Comparison of ENCODE assay signal across 9 cellular contexts in genomic region chr1:203325004-203325417, GRCh38. TPM values are rescaled to one million over a fixed set of nuclear protein-coding genes. Genes with fewer than 3 reads are reported as not detected.
A peak's percentile ranks its signal among the peaks of the same experiment; 100 is the strongest.
DNase-seq lines count a peak whose midpoint lies in the region; ATAC-seq, FAIRE-seq and TF ChIP-seq lines count a peak whose summit lies in the region.
"Had no signal": no experiment of that assay in that cellular context is flagged by ENCODE, and none has a peak within 500 bp of the region (broad histone marks: within the 10 kb centered on the region; RNA-seq: fewer than 3 reads in every experiment).

No MANE protein-coding gene starts in this region.

- H3K4me2 ChIP-seq in HepG2 (ENCODE audit: low read depth, low read length), result peak overlapping the region; percentile 61

- H3K27ac ChIP-seq in HepG2 (ENCODE audit: extremely low read length, insufficient read depth, low read length) (no peak overlapping the region), transverse colon (peak overlapping the region; percentile 95 to 99 (median 96)), kidney (ENCODE audit: low read depth in 2 of 2, low read length in 2 of 2) (no peak overlapping the region)

- POLR2A ChIA-PET in HepG2 (lab: Yijun Ruan, JAX), result interaction anchor here (0.8 to 5.2 kb wide), 2 partner anchors 19 to 34 kb away, joined by 5 to 31 read pairs; partner anchors contain the start of gene BTG2

- TF ChIP-seq POLR2A in HepG2 (IDR thresholded peaks at IDR 0.05; ENCODE audit: insufficient read depth in 1 of 2, low read depth in 2 of 2, low read length in 2 of 2) (no peak), transverse colon (IDR thresholded peaks at IDR 0.05) (peak; percentile 29)

- DNase-seq in NCI-H446 (lab: John Stamatoyannopoulos, UW), result peak; percentile 85 to 89
- no peak for DNase-seq in HepG2 (ENCODE audit: low spot score)
- peak; percentile 70 for DNase-seq in transverse colon
- DNase-seq in kidney, result no peak

- peak overlapping the region; percentile 85 for H3K4me3 Mint-ChIP-seq in activated T-helper 17 cell treated with anti-CD3 and anti-CD28 coated beads, Interleukin-2, amount 50 U/mL, for 72 hours

- no peak for TF ChIP-seq RAD21 in HepG2 (CRISPR knock-in tag; IDR thresholded peaks at IDR 0.05)

- in situ Hi-C loops in HepG2 (cut with HindIII; ENCODE audit: extremely low pct_ligation_motif_present, low pct_unique_long_range_greater_than_20kb) (loop anchor here (5.0 kb wide), 1 partner anchor 53 kb away; no protein-coding TSS in a partner anchor), transverse colon (cut with MboI; ENCODE audit: low pct_ligation_motif_present in 1 of 4, low pct_unique_long_range_greater_than_20kb in 1 of 4, low sequenced_read_pairs in 3 of 4) (no loop called here)

- no peaks in the 10 kb centered on the region for H3K9me3 Mint-ChIP-seq in activated T-helper 17 cell treated with anti-CD3 and anti-CD28 coated beads, Interleukin-2, amount 50 U/mL, for 72 hours

- H3K27ac Mint-ChIP-seq in activated T-helper 17 cell treated with anti-CD3 and anti-CD28 coated beads, Interleukin-2, amount 50 U/mL, for 72 hours, result peak overlapping the region; percentile 87

- no peak for TF ChIP-seq CTCF in HepG2 (CRISPR knock-in tag; IDR thresholded peaks at IDR 0.05)
- TF ChIP-seq CTCF in transverse colon (IDR thresholded peaks at IDR 0.05), result no peak
- TF ChIP-seq CTCF in kidney (IDR thresholded peaks at IDR 0.05; ENCODE audit: borderline replicate concordance, extremely low read depth, insufficient read depth), result no peak

- no peaks in the 10 kb centered on the region for H3K27me3 Mint-ChIP-seq in activated T-helper 17 cell treated with anti-CD3 and anti-CD28 coated beads, Interleukin-2, amount 50 U/mL, for 72 hours

- H3K27me3 ChIP-seq in HepG2 (ENCODE audit: control insufficient read depth in 1 of 2, insufficient read depth in 2 of 2, low read length in 2 of 2), result peaks cover 5 to 23% of the 10 kb centered on the region in 2 experiments; a peak in 1 of 5 replicates
- H3K27me3 ChIP-seq in transverse colon, result no peaks in the 10 kb centered on the region

- 8% methylated on average over 4 of the region's 5 CpGs for WGBS in HepG2 (ENCODE audit: low lambda C conversion rate)
- WGBS in transverse colon (ENCODE audit: low coverage in 1 of 2), 2 donors, result 37 to 40% methylated on average over 1 to 5 of the region's 5 CpGs

- peak; percentile 32 for ATAC-seq in GM18502 (IDR thresholded peaks at IDR 0.05; ENCODE audit: poor library complexity, unreplicated experiment)
- ATAC-seq in HG02642 (IDR thresholded peaks at IDR 0.05; ENCODE audit: poor library complexity, unreplicated experiment), result peak; percentile 27
- ATAC-seq in activated T-helper 17 cell treated with anti-CD3 and anti-CD28 coated beads, Interleukin-2, amount 50 U/mL, for 72 hours (replicated peaks), result peak; percentile 40
- ATAC-seq in HepG2, result no peak
- ATAC-seq in GM21526 (IDR thresholded peaks at IDR 0.05; ENCODE audit: low FRiP score, unreplicated experiment), result no peak

- H3K9me3 ChIP-seq in HepG2 (ENCODE audit: low read length) (no peaks in the 10 kb centered on the region), transverse colon (no peaks in the 10 kb centered on the region), kidney (ENCODE audit: control insufficient read depth in 1 of 2, low read length in 2 of 2) (no peaks in the 10 kb centered on the region)

- H3K9ac ChIP-seq in HepG2 (ENCODE audit: insufficient read depth, low read depth, low read length), result no peak overlapping the region
- peak overlapping the region in 1 of 2 donors; percentile 41 for H3K9ac ChIP-seq in kidney (ENCODE audit: low read length in 2 of 2)

- no peaks in the 10 kb centered on the region for H3K79me2 ChIP-seq in HepG2 (ENCODE audit: insufficient read depth, low read length)

- TF ChIP-seq EP300 in HepG2 (IDR thresholded peaks at IDR 0.05; ENCODE audit: low read depth in 2 of 2, low read length in 2 of 2), result no peak
- no peak for TF ChIP-seq EP300 in HepG2 (CRISPR knock-in tag; IDR thresholded peaks at IDR 0.05; ENCODE audit: borderline replicate concordance)
- no peak for TF ChIP-seq EP300 in transverse colon (IDR thresholded peaks at IDR 0.05; ENCODE audit: low read depth)

- no peaks in the 10 kb centered on the region for H3K36me3 ChIP-seq in HepG2 (replicated peaks in 1 of 2; ENCODE audit: control insufficient read depth in 1 of 2, insufficient read depth in 2 of 2, low read length in 2 of 2)
- H3K36me3 ChIP-seq in transverse colon, result no peaks in the 10 kb centered on the region
- H3K36me3 ChIP-seq in kidney (ENCODE audit: control insufficient read depth in 1 of 2, insufficient read depth in 2 of 2, low read length in 2 of 2), result no peaks in the 10 kb centered on the region

- intact Hi-C loops in HepG2 (cut with micrococcal nuclease; ENCODE audit: unreplicated experiment) (no loop called here), transverse colon (cut with DNase I; ENCODE audit: low total_unique reads) (no loop called here), kidney (cut with DNase I) (no loop called here)

- no peak for FAIRE-seq in HepG2 (lab: Jason Lieb, UNC)
- no peak for FAIRE-seq in kidney (lab: Jason Lieb, UNC)
- FAIRE-seq: keratinocyte had no signal

- H3K4me1 Mint-ChIP-seq in activated T-helper 17 cell treated with anti-CD3 and anti-CD28 coated beads, Interleukin-2, amount 50 U/mL, for 72 hours, result peaks cover 60% of the 10 kb centered on the region

- H4K20me1 ChIP-seq in HepG2 (ENCODE audit: insufficient read depth, low read length), result no peaks in the 10 kb centered on the region; the same call in 1 of the 2 replicates

- CTCF ChIA-PET in HepG2 (lab: Yijun Ruan, JAX; ENCODE audit: low intra/inter-chr PET ratio, low total read pairs), result no interaction called here

- H3K4me1 ChIP-seq in HepG2 (ENCODE audit: insufficient read depth, low read length), result peaks cover 45% of the 10 kb centered on the region
- H3K4me1 ChIP-seq in transverse colon, result peaks cover 71 to 85% (median 81%) of the 10 kb centered on the region in 4 donors
- peaks cover 10 to 49% of the 10 kb centered on the region in 2 donors for H3K4me1 ChIP-seq in kidney (ENCODE audit: control insufficient read depth in 1 of 2, insufficient read depth in 1 of 2, low read depth in 1 of 2, low read length in 2 of 2)

- H3K4me3 ChIP-seq in HepG2 (replicated peaks in 1 of 3; ENCODE audit: insufficient read depth in 1 of 3, low read depth in 2 of 3, low read length in 3 of 3), result no peak overlapping the region
- peak overlapping the region in 1 of 4 donors; percentile 3 for H3K4me3 ChIP-seq in transverse colon
- no peak overlapping the region for H3K4me3 ChIP-seq in kidney (ENCODE audit: low read length in 2 of 2)

- H2AFZ ChIP-seq in HepG2 (ENCODE audit: low read length), result no peak overlapping the region

- no TSS peak for BruUV-seq in HepG2 (replicated peaks; lab: Mats Ljungman, UMichigan)

- peaks cover 5% of the 10 kb centered on the region for H3K36me3 Mint-ChIP-seq in activated T-helper 17 cell treated with anti-CD3 and anti-CD28 coated beads, Interleukin-2, amount 50 U/mL, for 72 hours (ENCODE audit: low read depth)

RNA-seq across cellular contexts. Expression of gene BTG2, which starts 19.7 kb away (rescaled TPM):
- total RNA-seq in activated T-helper 17 cell treated with anti-CD3 and anti-CD28 coated beads, Interleukin-2, amount 50 U/mL, for 72 hours, result 100 to 1,000 TPM in 1 of 2 donors, 10 to 100 TPM in 1; 91.3 to 340 TPM
- total RNA-seq in HepG2 (2016; rRNA removed; fragmentation: Illumina TruSeq; extraction: Trizol) (18.3 and 18.7 TPM in 2 replicates), transverse colon (100 to 1,000 TPM in 3 of 4 donors, 10 to 100 TPM in 1; 98.9 to 144 (median 142) TPM), kidney (59.9 TPM)
- 2.8 and 3.5 TPM in 2 replicates for total RNA-seq in HepG2 (2016; cell fraction: cytosol; rRNA removed; fragmentation: Illumina TruSeq; extraction: Trizol; ENCODE audit: low read depth)
- total RNA-seq in HepG2 (2016; cell fraction: insoluble cytoplasmic fraction; rRNA removed; fragmentation: Illumina TruSeq; extraction: Trizol), result 15.4 and 19.8 TPM in 2 replicates
- total RNA-seq in HepG2 (2016; cell fraction: membrane; rRNA removed; fragmentation: Illumina TruSeq; extraction: Trizol), result 11.7 and 12.9 TPM in 2 replicates
- 11.8 and 13.3 TPM in 2 replicates for total RNA-seq in HepG2 (2016; cell fraction: nucleus; rRNA removed; fragmentation: Illumina TruSeq; extraction: Trizol)
- polyA plus RNA-seq in HepG2 (2011; rRNA removed) (13.6 and 16.7 TPM in 2 replicates), kidney (ENCODE audit: insufficient read depth, low read depth, low replicate concordance) (156 TPM)
- polyA plus RNA-seq in HepG2 (2011; cell fraction: cytosol; rRNA removed), result 11.2 and 13.0 TPM in 2 replicates
- polyA plus RNA-seq in HepG2 (2011; cell fraction: nucleus; rRNA removed), result 8.6 and 10.6 TPM in 2 replicates
- 4.4 and 7.3 TPM in 2 replicates for polyA plus RNA-seq in HepG2 (2012)
- 2.1 and 2.2 TPM in 2 replicates for polyA plus RNA-seq in HepG2 (2016; cell fraction: cytosol; fragmentation: Illumina TruSeq; extraction: Trizol; ENCODE audit: low read depth)
- 18.8 and 19.2 TPM in 2 replicates for polyA plus RNA-seq in HepG2 (2016; cell fraction: insoluble cytoplasmic fraction; fragmentation: Illumina TruSeq; extraction: Trizol; ENCODE audit: low read depth)
- 6.5 and 7.0 TPM in 2 replicates for polyA plus RNA-seq in HepG2 (2016; cell fraction: membrane; fragmentation: Illumina TruSeq; extraction: Trizol; ENCODE audit: low read depth)
- 18.0 and 19.6 TPM in 2 replicates for polyA plus RNA-seq in HepG2 (2016; cell fraction: nucleus; fragmentation: Illumina TruSeq; extraction: Trizol; ENCODE audit: insufficient read depth, low read depth)
- polyA minus RNA-seq in HepG2 (2011; rRNA and poly(A)+ RNA removed; ENCODE audit: low replicate concordance), result 9.6 and 12.5 TPM in 2 replicates
- 8.5 and 9.2 TPM in 2 replicates for polyA minus RNA-seq in HepG2 (2011; cell fraction: cytosol; rRNA and poly(A)+ RNA removed)
- 4.9 and 8.8 TPM in 2 replicates for polyA minus RNA-seq in HepG2 (2011; cell fraction: nucleus; rRNA and poly(A)+ RNA removed)

RNA-seq across cellular contexts. Expression of gene FMOD, which starts 25.9 kb away (rescaled TPM):
- under 1 TPM in 1 of 2 donors, not detected in 1; 0.26 TPM for total RNA-seq in activated T-helper 17 cell treated with anti-CD3 and anti-CD28 coated beads, Interleukin-2, amount 50 U/mL, for 72 hours
- total RNA-seq in HepG2 (2016; rRNA removed; fragmentation: Illumina TruSeq; extraction: Trizol), result not detected in 2 replicates
- not detected in 2 replicates for total RNA-seq in HepG2 (2016; cell fraction: cytosol; rRNA removed; fragmentation: Illumina TruSeq; extraction: Trizol; ENCODE audit: low read depth)
- total RNA-seq in HepG2 (2016; cell fraction: insoluble cytoplasmic fraction; rRNA removed; fragmentation: Illumina TruSeq; extraction: Trizol), result not detected in 2 replicates
- total RNA-seq in HepG2 (2016; cell fraction: membrane; rRNA removed; fragmentation: Illumina TruSeq; extraction: Trizol), result not detected in 2 replicates
- not detected in 2 replicates for total RNA-seq in HepG2 (2016; cell fraction: nucleus; rRNA removed; fragmentation: Illumina TruSeq; extraction: Trizol)
- 0.04 and 0.08 TPM in 2 replicates for polyA plus RNA-seq in HepG2 (2011; rRNA removed)
- 0.08 TPM in 2 replicates for polyA plus RNA-seq in HepG2 (2011; cell fraction: cytosol; rRNA removed)
- not detected in 2 replicates for polyA plus RNA-seq in HepG2 (2011; cell fraction: nucleus; rRNA removed)
- not detected in 2 replicates for polyA plus RNA-seq in HepG2 (2012)
- polyA plus RNA-seq in HepG2 (2016; cell fraction: cytosol; fragmentation: Illumina TruSeq; extraction: Trizol; ENCODE audit: low read depth), result not detected in 2 replicates
- polyA plus RNA-seq in HepG2 (2016; cell fraction: insoluble cytoplasmic fraction; fragmentation: Illumina TruSeq; extraction: Trizol; ENCODE audit: low read depth), result not detected in 2 replicates
- polyA plus RNA-seq in HepG2 (2016; cell fraction: membrane; fragmentation: Illumina TruSeq; extraction: Trizol; ENCODE audit: low read depth), result not detected in 2 replicates
- polyA plus RNA-seq in HepG2 (2016; cell fraction: nucleus; fragmentation: Illumina TruSeq; extraction: Trizol; ENCODE audit: insufficient read depth, low read depth), result not detected in 2 replicates
- not detected in 2 replicates for polyA minus RNA-seq in HepG2 (2011; rRNA and poly(A)+ RNA removed; ENCODE audit: low replicate concordance)
- not detected in 2 replicates for polyA minus RNA-seq in HepG2 (2011; cell fraction: cytosol; rRNA and poly(A)+ RNA removed)
- polyA minus RNA-seq in HepG2 (2011; cell fraction: nucleus; rRNA and poly(A)+ RNA removed), result not detected in 2 replicates
- total RNA-seq in transverse colon, result 10 to 100 TPM; 13.5 to 44.0 (median 17.8) TPM
- total RNA-seq in kidney, result 22.3 TPM
- 7.0 TPM for polyA plus RNA-seq in kidney (ENCODE audit: insufficient read depth, low read depth, low replicate concordance)

Comparison
In these comparisons a context has a peak if more than half of its experiments do, and no peak if none do; other contexts are left out.
1. ATAC-seq: peak in GM18502 (single experiment), HG02642 (single experiment) and activated T-helper 17 cell treated with anti-CD3 and anti-CD28 coated beads, Interleukin-2, amount 50 U/mL, for 72 hours (single experiment); none in HepG2 (single experiment) and GM21526 (single experiment).
2. DNase-seq: peak in NCI-H446 (2 of 2) and transverse colon (single experiment); none in HepG2 (single experiment) and kidney (single experiment).
3. H3K27ac ChIP-seq: peak in transverse colon (4 of 4); none in HepG2 (single experiment) and kidney (0 of 2).
4. RNA of gene FMOD, which starts 25.9 kb away (total RNA-seq): 22.3 TPM in kidney (single experiment) and 13.5 to 44.0 TPM in transverse colon; 0.26 TPM in activated T-helper 17 cell treated with anti-CD3 and anti-CD28 coated beads, Interleukin-2, amount 50 U/mL, for 72 hours and not detected in HepG2; every median in the first group is over 10 times any median in the second.